11 cellular contexts compared by ENCODE assay signal in the genomic region with DNA sequence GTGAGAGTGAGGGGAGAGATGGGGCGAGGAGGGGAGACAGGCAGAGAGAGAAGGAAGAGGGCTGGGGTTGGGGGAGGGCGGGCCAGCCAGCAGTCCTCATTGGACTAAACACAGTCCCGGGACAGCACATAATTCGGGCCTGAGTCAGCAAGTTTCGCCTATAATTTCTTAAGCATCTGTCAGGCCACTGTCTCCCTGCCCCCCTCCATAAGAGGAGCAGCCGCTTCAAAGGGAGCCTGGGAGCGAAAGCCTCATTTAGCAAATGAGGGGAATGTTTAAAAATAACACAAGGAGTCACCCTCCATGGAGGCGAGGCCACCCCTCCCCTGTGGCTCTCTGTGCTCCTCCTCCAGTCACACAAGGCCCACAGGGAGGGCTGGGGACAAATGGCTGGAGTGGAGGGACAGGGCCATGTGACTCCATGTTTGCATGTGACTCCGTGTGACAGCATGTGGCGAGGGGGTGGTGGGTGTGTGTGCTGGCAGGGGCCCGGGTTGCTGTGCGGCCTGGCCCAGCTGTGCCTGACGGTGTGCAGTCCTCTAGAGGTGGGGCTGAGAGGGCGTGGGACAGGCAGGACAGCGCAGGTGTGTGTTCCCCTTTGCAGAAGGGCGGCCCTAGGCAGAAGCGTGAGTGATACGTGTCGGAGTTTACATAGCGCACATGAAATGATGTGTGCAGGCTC.
DNase-seq lines count a peak whose midpoint lies in the region; ATAC-seq and TF ChIP-seq lines count a peak whose summit lies in the region.
"Had no signal": no experiment of that assay in that cellular context is flagged by ENCODE, and none has a peak within 500 bp of the region (broad histone marks: within the 10 kb centered on the region; RNA-seq: fewer than 3 reads in every experiment).

No MANE protein-coding gene starts in this region.

- DNase-seq in MCF 10A (ENCODE audit: unreplicated experiment) (peak; percentile 70), breast epithelium (ENCODE audit: low spot score in 2 of 2) (no peak), amniotic stem cell (lab: John Stamatoyannopoulos, UW) (peak; percentile 60), iris pigment epithelial cell (ENCODE audit: low read depth) (peak; percentile 73), tibial nerve (ENCODE audit: low spot score in 2 of 2) (no peak), HEK293T (ENCODE audit: extremely low spot score) (no peak)
- DNase-seq: activated naive CD4-positive, alpha-beta T cell treated with anti-CD3 and anti-CD28 coated beads for 36 hours had no signal

- no peak overlapping the region for H3K4me3 Mint-ChIP-seq in MCF 10A (ENCODE audit: unreplicated experiment)
- H3K4me3 Mint-ChIP-seq: activated naive CD4-positive, alpha-beta T cell treated with anti-CD3 and anti-CD28 coated beads for 36 hours; memory B cell; stimulated activated effector memory CD8-positive, alpha-beta T cell treated with anti-CD3 and anti-CD28 coated beads, Interleukin-12 subunit alpha, Interleukin-12 subunit beta, amount 100 ng/mL, for 72 hours had no signal

- no peaks in the 10 kb centered on the region for H3K36me3 Mint-ChIP-seq in MCF 10A (ENCODE audit: insufficient read depth, unreplicated experiment)
- H3K36me3 Mint-ChIP-seq: memory B cell; stimulated activated effector memory CD8-positive, alpha-beta T cell treated with anti-CD3 and anti-CD28 coated beads, Interleukin-12 subunit alpha, Interleukin-12 subunit beta, amount 100 ng/mL, for 72 hours had no signal

- H3K27me3 Mint-ChIP-seq in MCF 10A (ENCODE audit: insufficient read depth, unreplicated experiment) = no peaks in the 10 kb centered on the region
- H3K27me3 Mint-ChIP-seq: memory B cell had no signal

- intact Hi-C loops in MCF 10A (cut with micrococcal nuclease) = no loop called here
- intact Hi-C loops in breast epithelium (cut with DNase I; ENCODE audit: low total_unique reads) = no loop called here

- ATAC-seq in HG02642 (IDR thresholded peaks at IDR 0.05; ENCODE audit: poor library complexity, unreplicated experiment) = no peak
- no peak for ATAC-seq in GM21381 (IDR thresholded peaks at IDR 0.05; ENCODE audit: unreplicated experiment)
- ATAC-seq: stimulated activated effector memory CD8-positive, alpha-beta T cell treated with anti-CD3 and anti-CD28 coated beads, Interleukin-12 subunit alpha, Interleukin-12 subunit beta, amount 100 ng/mL, for 72 hours had no signal

- H3K4me1 Mint-ChIP-seq in MCF 10A (ENCODE audit: insufficient read depth, unreplicated experiment) = peaks cover 9% of the 10 kb centered on the region
- H3K4me1 Mint-ChIP-seq: memory B cell; stimulated activated effector memory CD8-positive, alpha-beta T cell treated with anti-CD3 and anti-CD28 coated beads, Interleukin-12 subunit alpha, Interleukin-12 subunit beta, amount 100 ng/mL, for 72 hours had no signal

- H3K27me3 ChIP-seq in breast epithelium = no peaks in the 10 kb centered on the region
- H3K27me3 ChIP-seq in tibial nerve = no peaks in the 10 kb centered on the region

- no peak overlapping the region for H3K27ac Mint-ChIP-seq in MCF 10A (ENCODE audit: low read depth, unreplicated experiment)
- H3K27ac Mint-ChIP-seq: activated naive CD4-positive, alpha-beta T cell treated with anti-CD3 and anti-CD28 coated beads for 36 hours; memory B cell had no signal

- H3K9me3 ChIP-seq in breast epithelium (no peaks in the 10 kb centered on the region), tibial nerve (no peaks in the 10 kb centered on the region)

- H3K9me3 Mint-ChIP-seq in MCF 10A (ENCODE audit: unreplicated experiment) = no peaks in the 10 kb centered on the region
- H3K9me3 Mint-ChIP-seq: activated naive CD4-positive, alpha-beta T cell treated with anti-CD3 and anti-CD28 coated beads for 36 hours; memory B cell; stimulated activated effector memory CD8-positive, alpha-beta T cell treated with anti-CD3 and anti-CD28 coated beads, Interleukin-12 subunit alpha, Interleukin-12 subunit beta, amount 100 ng/mL, for 72 hours had no signal

- BruUV-seq in MCF 10A (replicated peaks; lab: Mats Ljungman, UMichigan) = no TSS peak

- H3K36me3 ChIP-seq in breast epithelium (no peaks in the 10 kb centered on the region), tibial nerve (no peaks in the 10 kb centered on the region)

- H3K4me1 ChIP-seq in breast epithelium (no peaks in the 10 kb centered on the region), tibial nerve (no peaks in the 10 kb centered on the region)

- no peak for TF ChIP-seq EP300 in tibial nerve (IDR thresholded peaks at IDR 0.05)

- H3K4me3 ChIP-seq in breast epithelium (no peak overlapping the region), tibial nerve (no peak overlapping the region)

- H3K27ac ChIP-seq in breast epithelium = no peak overlapping the region
- no peak overlapping the region for H3K27ac ChIP-seq in tibial nerve

- TF ChIP-seq CTCF in MCF 10A (IDR thresholded peaks at IDR 0.05; ENCODE audit: unreplicated experiment) (no peak), breast epithelium (IDR thresholded peaks at IDR 0.05) (no peak), tibial nerve (IDR thresholded peaks at IDR 0.05) (no peak)

- WGBS in tibial nerve, 2 donors = 59 to 63% methylated on average over 20 of the region's 20 CpGs

- CTCF ChIA-PET in MCF 10A (lab: Yijun Ruan, JAX) = interaction anchor here (0.6 kb wide), 1 partner anchor 136 kb away, joined by 3 read pairs; no protein-coding TSS in a partner anchor
- CTCF ChIA-PET in HEK293T (lab: Yijun Ruan, JAX) = no interaction called here

- no peak for TF ChIP-seq POLR2A in breast epithelium (IDR thresholded peaks at IDR 0.05)
- TF ChIP-seq POLR2A in tibial nerve (IDR thresholded peaks at IDR 0.05) = no peak

- POLR2A ChIA-PET in MCF 10A (lab: Yijun Ruan, JAX) = no interaction called here
- POLR2A ChIA-PET in HEK293T (lab: Yijun Ruan, JAX) = no interaction called here

TF ChIP-seq in HEK293T, 16 proteins besides CTCF, POLR2A, EP300 and RAD21:
- TF ChIP-seq BHLHE40 (IDR thresholded peaks at IDR 0.05; ENCODE audit: borderline replicate concordance) (no peak), ELF4 (IDR thresholded peaks at IDR 0.05) (no peak), NFRKB (IDR thresholded peaks at IDR 0.05) (no peak), ARNT (IDR thresholded peaks at IDR 0.05) (no peak), LEF1 (IDR thresholded peaks at IDR 0.05; ENCODE audit: borderline replicate concordance) (no peak), FOXA1 (IDR thresholded peaks at IDR 0.05) (no peak)
- TF ChIP-seq, protein P1, sequence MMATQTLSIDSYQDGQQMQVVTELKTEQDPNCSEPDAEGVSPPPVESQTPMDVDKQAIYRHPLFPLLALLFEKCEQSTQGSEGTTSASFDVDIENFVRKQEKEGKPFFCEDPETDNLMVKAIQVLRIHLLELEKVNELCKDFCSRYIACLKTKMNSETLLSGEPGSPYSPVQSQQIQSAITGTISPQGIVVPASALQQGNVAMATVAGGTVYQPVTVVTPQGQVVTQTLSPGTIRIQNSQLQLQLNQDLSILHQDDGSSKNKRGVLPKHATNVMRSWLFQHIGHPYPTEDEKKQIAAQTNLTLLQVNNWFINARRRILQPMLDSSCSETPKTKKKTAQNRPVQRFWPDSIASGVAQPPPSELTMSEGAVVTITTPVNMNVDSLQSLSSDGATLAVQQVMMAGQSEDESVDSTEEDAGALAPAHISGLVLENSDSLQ (IDR thresholded peaks at IDR 0.05) = no peak

Comparison
In these comparisons a context has a peak if more than half of its experiments do, and no peak if none do; other contexts are left out.
1. DNase-seq: peak in MCF 10A (single experiment), amniotic stem cell (single experiment) and iris pigment epithelial cell (single experiment); none in breast epithelium (0 of 2), tibial nerve (0 of 2) and HEK293T (single experiment).